In genomic region chr19:13051581-13052165, GRCh38 we compare ENCODE assay signal across 8 cellular contexts. TPM values are rescaled to one million over a fixed set of nuclear protein-coding genes. Genes with fewer than 3 reads are reported as not detected.
DNase-seq lines count a peak whose midpoint lies in the region; ATAC-seq, FAIRE-seq and TF ChIP-seq lines count a peak whose summit lies in the region.

No MANE protein-coding gene starts in this region.

- H4K20me1 ChIP-seq in SK-N-SH (ENCODE audit: insufficient read depth), result no peaks in the 10 kb centered on the region

- H3K27ac ChIP-seq in SK-N-SH (ENCODE audit: low read depth in 2 of 2, low read length in 1 of 2) (peak overlapping the region; percentile 100; a peak in 1 of 4 replicates), lower lobe of right lung (peak overlapping the region; percentile 92), tibial nerve (peak overlapping the region; percentile 93 to 100 (median 96))

- FAIRE-seq in bronchial epithelial cell (lab: Jason Lieb, UNC), result no peak

- ATAC-seq in SK-N-SH treated with all-trans-retinoic acid at 6 μM for 48 hours (no peak), lower lobe of right lung (peak; percentile 79 to 80), GM19035 (IDR thresholded peaks at IDR 0.05; ENCODE audit: unreplicated experiment) (no peak)

- CTCF ChIA-PET in SK-N-SH (lab: Yijun Ruan, JAX), result interaction anchor here (1.2 to 35.2 kb wide), 6 partner anchors 10 to 86 kb away, joined by 5 to 506 read pairs (median 96); no protein-coding TSS in a partner anchor

- peaks cover 32% of the 10 kb centered on the region for H3F3A ChIP-seq in SK-N-SH (replicated peaks; ENCODE audit: insufficient read depth)

- no peak for TF ChIP-seq RAD21 in SK-N-SH (IDR thresholded peaks at IDR 0.05; ENCODE audit: low read length)

- no peak overlapping the region for H3K4me3 ChIP-seq in SK-N-SH (ENCODE audit: low read depth in 2 of 2, low read length in 1 of 2)
- H3K4me3 ChIP-seq in bronchial epithelial cell (ENCODE audit: low read depth, low read length), result no peak overlapping the region
- peak overlapping the region; percentile 30 for H3K4me3 ChIP-seq in lower lobe of right lung
- H3K4me3 ChIP-seq in tibial nerve, result peak overlapping the region in 1 of 4 donors; percentile 22

- TF ChIP-seq CTCF in SK-N-SH (IDR thresholded peaks at IDR 0.05), result no peak
- TF ChIP-seq CTCF in bronchial epithelial cell (IDR thresholded peaks at IDR 0.05; ENCODE audit: insufficient read depth, low read length, severe bottlenecking), result no peak
- TF ChIP-seq CTCF in lower lobe of right lung (IDR thresholded peaks at IDR 0.05), result no peak
- peak in 1 of 5 experiments; percentile 27 for TF ChIP-seq CTCF in tibial nerve (IDR thresholded peaks at IDR 0.05)

- H3K36me3 ChIP-seq in SK-N-SH (replicated peaks in 1 of 2; ENCODE audit: control insufficient read depth in 1 of 2, insufficient read depth in 2 of 2, low read length in 1 of 2) (peaks cover 0 to 3% of the 10 kb centered on the region in 2 experiments), bronchial epithelial cell (ENCODE audit: control insufficient read depth, insufficient read depth, low read length) (no peaks in the 10 kb centered on the region), lower lobe of right lung (no peaks in the 10 kb centered on the region), tibial nerve (no peaks in the 10 kb centered on the region)

- H3K79me2 ChIP-seq in SK-N-SH (ENCODE audit: insufficient read depth), result peaks cover 42% of the 10 kb centered on the region

- H3K9ac ChIP-seq in SK-N-SH, result no peak overlapping the region

- WGBS in SK-N-SH (ENCODE audit: low lambda C conversion rate), result 79% methylated on average over 23 of the region's 23 CpGs
- 3 to 5% methylated on average over 23 of the region's 23 CpGs for WGBS in tibial nerve, 2 donors

- no peak overlapping the region for H2AFZ ChIP-seq in SK-N-SH (ENCODE audit: low read depth)

- DNase-seq in SK-N-SH (no peak), NCI-H524 (lab: John Stamatoyannopoulos, UW) (peak; percentile 53 to 82), bronchial epithelial cell (ENCODE audit: low read depth) (peak; percentile 29), lower lobe of right lung (peak; percentile 90), tibial nerve (ENCODE audit: low spot score in 2 of 2) (peak; percentile 50 to 56), hepatic stellate cell (ENCODE audit: low spot score) (no peak)

- H3K27me3 ChIP-seq in SK-N-SH (ENCODE audit: insufficient read depth), result no peaks in the 10 kb centered on the region
- no peaks in the 10 kb centered on the region for H3K27me3 ChIP-seq in bronchial epithelial cell (ENCODE audit: control insufficient read depth, insufficient read depth, low read length)
- H3K27me3 ChIP-seq in lower lobe of right lung (ENCODE audit: low read depth), result no peaks in the 10 kb centered on the region
- no peaks in the 10 kb centered on the region for H3K27me3 ChIP-seq in tibial nerve

- intact Hi-C loops in lower lobe of right lung (cut with DNase I), result no loop called here

- POLR2A ChIA-PET in SK-N-SH (lab: Yijun Ruan, JAX), result interaction anchor here (1.5 kb wide), 1 partner anchor 9 kb away, joined by 4 read pairs; no protein-coding TSS in a partner anchor

- H3K9me2 ChIP-seq in SK-N-SH, result no peaks in the 10 kb centered on the region

- peaks cover 61 to 68% of the 10 kb centered on the region in 2 experiments for H3K4me1 ChIP-seq in SK-N-SH (ENCODE audit: control insufficient read depth in 1 of 2, insufficient read depth in 2 of 2, low read depth in 1 of 2, low read length in 1 of 2)
- H3K4me1 ChIP-seq in lower lobe of right lung, result peaks cover 79% of the 10 kb centered on the region
- peaks cover 26 to 76% (median 63%) of the 10 kb centered on the region in 4 donors for H3K4me1 ChIP-seq in tibial nerve

- TF ChIP-seq EP300 in SK-N-SH (IDR thresholded peaks at IDR 0.05; ENCODE audit: borderline replicate concordance in 1 of 2, low read depth in 1 of 2, low read length in 1 of 2), result no peak
- peak in 1 of 2 donors; percentile 21 for TF ChIP-seq EP300 in tibial nerve (IDR thresholded peaks at IDR 0.05)

- no peak for TF ChIP-seq POLR2A in tibial nerve (IDR thresholded peaks at IDR 0.05)

- H3K9me3 ChIP-seq in SK-N-SH (no peaks in the 10 kb centered on the region), lower lobe of right lung (no peaks in the 10 kb centered on the region), tibial nerve (no peaks in the 10 kb centered on the region)

- H3K4me2 ChIP-seq in SK-N-SH, result no peak overlapping the region

TF ChIP-seq in SK-N-SH, 30 proteins besides CTCF, POLR2A, EP300 and RAD21 (continues in another document):
- TF ChIP-seq REST (IDR thresholded peaks at IDR 0.05; ENCODE audit: low read depth, low read length) (no peak), MAX (IDR thresholded peaks at IDR 0.05; ENCODE audit: low read depth) (no peak), GABPA (IDR thresholded peaks at IDR 0.05; ENCODE audit: low read depth) (no peak), TCF12 (IDR thresholded peaks at IDR 0.05) (no peak), POLR2AphosphoS5 (IDR thresholded peaks at IDR 0.05; ENCODE audit: low read depth, low read length) (no peak), SMC3 (IDR thresholded peaks at IDR 0.05; ENCODE audit: low read depth, low read length) (no peak)

TF ChIP-seq in SK-N-SH treated with all-trans-retinoic acid at 6 μM for 48 hours, 23 proteins besides CTCF, POLR2A, EP300 and RAD21:
- no peak for TF ChIP-seq ESRRG (CRISPR knock-in tag; IDR thresholded peaks at IDR 0.05)
- TF ChIP-seq ISL1 (CRISPR knock-in tag; IDR thresholded peaks at IDR 0.05), result no peak
TF ChIP-seq in SK-N-SH treated with all-trans-retinoic acid at 6 μM for 48 hours: peak in this region for 0.

RNA-seq across cellular contexts. Expression of gene LYL1, which starts 51.0 kb away (rescaled TPM):
- polyA plus RNA-seq in SK-N-SH (2012; rRNA removed), result 1.1 and 2.2 TPM in 2 replicates
- polyA plus RNA-seq in SK-N-SH (2012; cell fraction: cytosol; rRNA removed), result 0.80 and 1.8 TPM in 2 replicates
- polyA plus RNA-seq in SK-N-SH (2012; cell fraction: nucleus; rRNA removed), result 3.7 and 4.9 TPM in 2 replicates
- total RNA-seq in bronchial epithelial cell (0.51 and 1.3 TPM in 2 replicates), lower lobe of right lung (27.2 TPM), tibial nerve (10 to 100 TPM; 21.1 to 43.5 (median 25.8) TPM)

RNA-seq across cellular contexts. Expression of gene NFIX, which starts 56.4 kb away (rescaled TPM):
- 5.1 and 14.8 TPM in 2 replicates for polyA plus RNA-seq in SK-N-SH (2012; rRNA removed)
- polyA plus RNA-seq in SK-N-SH (2012; cell fraction: cytosol; rRNA removed), result 9.1 and 13.3 TPM in 2 replicates
- 14.0 and 14.9 TPM in 2 replicates for polyA plus RNA-seq in SK-N-SH (2012; cell fraction: nucleus; rRNA removed)
- total RNA-seq in bronchial epithelial cell (5.4 and 5.8 TPM in 2 replicates), lower lobe of right lung (146 TPM), tibial nerve (10 to 100 TPM; 39.8 to 55.8 (median 48.2) TPM)

Comparison
In these comparisons a context has a peak if more than half of its experiments do, and no peak if none do; other contexts are left out.
1. DNase-seq: peak in NCI-H524 (2 of 2), bronchial epithelial cell (single experiment), lower lobe of right lung (single experiment) and tibial nerve (2 of 2); none in SK-N-SH (single experiment) and hepatic stellate cell (single experiment).
2. ATAC-seq: peak in lower lobe of right lung (2 of 2); none in SK-N-SH treated with all-trans-retinoic acid at 6 μM for 48 hours (single experiment) and GM19035 (single experiment).
3. Peak in every context shown above with its lines, with median percentiles within 50 percentile points of each other: H3K27ac ChIP-seq.